9 cellular contexts compared by ENCODE assay signal in the genomic region with DNA sequence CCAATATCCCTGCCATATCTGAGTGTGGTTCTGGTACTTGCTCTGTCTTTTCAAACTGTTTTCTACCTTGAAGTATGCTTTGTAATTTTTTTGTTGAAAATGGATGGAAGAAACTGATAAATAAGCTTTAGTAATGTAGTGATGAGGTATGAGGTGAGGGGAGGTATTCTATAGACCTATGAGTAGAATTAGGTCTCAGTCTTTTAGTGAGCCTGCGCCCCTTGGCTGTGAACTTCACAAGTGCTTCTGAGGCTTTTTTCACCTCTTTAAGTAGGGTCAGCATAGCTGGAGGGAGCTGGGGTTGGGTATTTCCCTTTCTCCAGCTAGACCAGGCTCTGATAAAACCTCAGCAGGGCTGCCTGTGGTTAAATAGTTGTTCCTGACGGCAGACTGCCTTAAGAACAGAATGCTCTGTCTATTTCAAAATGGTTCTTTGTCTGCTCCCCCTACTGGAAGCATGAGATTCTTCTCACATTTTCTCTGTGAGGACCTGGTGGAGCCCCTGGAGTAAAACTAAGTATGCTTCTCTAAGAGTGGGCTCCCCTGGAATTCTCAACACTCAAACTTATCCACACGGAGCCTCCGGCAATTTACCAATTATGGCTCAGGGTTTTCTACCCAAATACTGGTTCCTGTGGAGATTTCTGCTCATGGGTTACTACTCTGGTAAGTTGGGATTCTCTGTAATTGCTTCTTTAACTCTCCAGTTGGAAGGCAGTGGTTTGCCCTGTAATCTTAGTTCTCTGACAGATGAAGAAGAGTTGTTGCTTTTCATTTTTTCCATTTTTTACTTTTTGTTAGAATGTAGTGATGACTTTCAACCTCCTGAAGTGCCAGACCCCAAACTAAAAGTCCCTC. TPM values are rescaled to one million over a fixed set of nuclear protein-coding genes. Genes with fewer than 3 reads are reported as not detected.
DNase-seq lines count a peak whose midpoint lies in the region; ATAC-seq and FAIRE-seq lines count a peak whose summit lies in the region.
"Had no signal": no experiment of that assay in that cellular context is flagged by ENCODE, and none has a peak within 500 bp of the region (broad histone marks: within the 10 kb centered on the region; RNA-seq: fewer than 3 reads in every experiment).

No MANE protein-coding gene starts in this region.

- H3K36me3 ChIP-seq in adipocyte (ENCODE audit: control insufficient read depth, insufficient read depth, low read length, severe bottlenecking): no peaks in the 10 kb centered on the region
- H3K36me3 ChIP-seq in effector memory CD4-positive, alpha-beta T cell (ENCODE audit: control insufficient read depth, insufficient read depth, low read length): no peaks in the 10 kb centered on the region
- H3K36me3 ChIP-seq: SJCRH30 had no signal

- peaks cover 23% of the 10 kb centered on the region for H3K27me3 ChIP-seq in adipocyte (replicated peaks; ENCODE audit: control insufficient read depth, insufficient read depth, low read length)
- H3K27me3 ChIP-seq in effector memory CD4-positive, alpha-beta T cell (replicated peaks; ENCODE audit: control insufficient read depth, insufficient read depth, low read length, poor library complexity, severe bottlenecking): peaks cover 4% of the 10 kb centered on the region
- H3K27me3 ChIP-seq: SJCRH30 had no signal

- H3K9me3 ChIP-seq in adipocyte (ENCODE audit: control insufficient read depth, low read length): peaks cover 22% of the 10 kb centered on the region
- peaks cover 4% of the 10 kb centered on the region for H3K9me3 ChIP-seq in effector memory CD4-positive, alpha-beta T cell (ENCODE audit: control insufficient read depth, low read length)
- H3K9me3 ChIP-seq: SJCRH30 had no signal

- no peak for ATAC-seq in GM21737 (IDR thresholded peaks at IDR 0.05; ENCODE audit: unreplicated experiment)

- no peak overlapping the region for H3K4me3 ChIP-seq in adipocyte (ENCODE audit: low read length)
- H3K4me3 ChIP-seq in effector memory CD4-positive, alpha-beta T cell (ENCODE audit: insufficient read depth, low read depth, low read length, poor library complexity, severe bottlenecking): no peak overlapping the region
- H3K4me3 ChIP-seq: SJCRH30 had no signal

- no peak for FAIRE-seq in GM19239 (lab: Jason Lieb, UNC)

- no peak overlapping the region for H3K9ac ChIP-seq in adipocyte (ENCODE audit: low read length)

- peaks cover 10% of the 10 kb centered on the region for H3K4me1 ChIP-seq in adipocyte (ENCODE audit: control insufficient read depth, insufficient read depth, low read length)
- H3K4me1 ChIP-seq in effector memory CD4-positive, alpha-beta T cell (ENCODE audit: control insufficient read depth, insufficient read depth, low read length, poor library complexity, severe bottlenecking): no peaks in the 10 kb centered on the region
- H3K4me1 ChIP-seq: SJCRH30 had no signal

- peak; percentile 68 for DNase-seq in ELR (ENCODE audit: low read depth)
- DNase-seq in M059J (ENCODE audit: low read depth): peak; percentile 70
- DNase-seq in adipocyte (ENCODE audit: low read depth): peak; percentile 77
- peak; percentile 46 for DNase-seq in hepatic stellate cell (ENCODE audit: low spot score)
- peak; percentile 36 for DNase-seq in stromal cell of bone marrow (ENCODE audit: low read depth)
- DNase-seq in GM19239 (ENCODE audit: insufficient read length, low spot score): no peak
- DNase-seq in effector memory CD4-positive, alpha-beta T cell: no peak

- no peak overlapping the region for H3K27ac ChIP-seq in effector memory CD4-positive, alpha-beta T cell (ENCODE audit: insufficient read depth, low read length, poor library complexity, severe bottlenecking)
- H3K27ac ChIP-seq: SJCRH30 had no signal

RNA-seq across cellular contexts. Expression of a gene that starts 13.1 kb away (rescaled TPM):
- not detected in 2 replicates for total RNA-seq in M059J (2014; rRNA removed; shearing (Covaris generic))
- total RNA-seq: SJCRH30 had no signal

RNA-seq across cellular contexts. Expression of a gene that starts 14.0 kb away (rescaled TPM):
- total RNA-seq in M059J (2014; rRNA removed; shearing (Covaris generic)): not detected in 2 replicates
- total RNA-seq: SJCRH30 had no signal

RNA-seq across cellular contexts. Expression of a gene that starts 33.5 kb away (rescaled TPM):
- total RNA-seq in M059J (2014; rRNA removed; shearing (Covaris generic)): not detected in 2 replicates
- total RNA-seq: SJCRH30 had no signal

RNA-seq across cellular contexts. Expression of a gene that starts 45.9 kb away (rescaled TPM):
- total RNA-seq in M059J (2014; rRNA removed; shearing (Covaris generic)): not detected in 2 replicates
- total RNA-seq: SJCRH30 had no signal

RNA-seq across cellular contexts. Expression of a gene that starts 55.1 kb away (rescaled TPM):
- not detected in 2 replicates for total RNA-seq in M059J (2014; rRNA removed; shearing (Covaris generic))
- total RNA-seq: SJCRH30 had no signal

Comparison
In these comparisons a context has a peak if more than half of its experiments do, and no peak if none do; other contexts are left out.
1. DNase-seq: peak in ELR (single experiment), M059J (single experiment), adipocyte (single experiment), hepatic stellate cell (single experiment) and stromal cell of bone marrow (single experiment); none in GM19239 (single experiment) and effector memory CD4-positive, alpha-beta T cell (0 of 3).